Comparison of ENCODE assay signal across 33 cellular contexts in the genomic region with DNA sequence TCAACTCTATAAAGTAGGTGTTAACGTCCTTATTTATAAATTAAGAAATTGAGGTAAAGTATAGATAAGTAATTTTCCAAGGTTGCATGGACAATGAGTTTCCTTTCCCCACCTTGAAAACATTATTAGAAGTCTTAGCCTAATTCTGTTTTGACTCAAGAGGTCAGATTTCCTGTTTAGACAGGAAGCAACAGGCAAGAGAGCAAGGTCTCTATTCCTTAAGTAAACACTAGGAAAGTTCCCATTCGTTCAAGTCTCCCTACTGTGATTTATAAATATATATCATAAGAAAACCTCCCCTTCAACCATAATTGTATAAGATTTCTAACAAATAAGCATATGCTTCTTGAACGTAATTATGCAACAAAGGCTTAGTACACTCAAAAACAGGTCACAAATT.
"Had no signal": no experiment of that assay in that cellular context is flagged by ENCODE, and none has a peak within 500 bp of the region (broad histone marks: within the 10 kb centered on the region; RNA-seq: fewer than 3 reads in every experiment).

No MANE protein-coding gene starts in this region.

- H3K4me1 ChIP-seq: neural progenitor cell, vagina had no signal

- H3K9me3 ChIP-seq: sigmoid colon, thyroid gland, vagina had no signal

- H3K9me3 Mint-ChIP-seq: activated CD4-positive, alpha-beta memory T cell treated with anti-CD3 and anti-CD28 coated beads for 36 hours; activated CD4-positive, alpha-beta T cell treated with anti-CD3 and anti-CD28 coated beads, Interleukin-2, amount 10 ng/mL, durations not matched to agents 24 days and 14 days; activated T-cell treated with anti-CD3 and anti-CD28 coated beads, Interleukin-2, amount 50 U/mL, for 4 hours; activated T-helper 17 cell treated with anti-CD3 and anti-CD28 coated beads, Interleukin-2, amount 50 U/mL, for 72 hours; natural killer cell; neural progenitor cell; stimulated activated memory B cell treated with anti-CD40 and anti-IgM and Interleukin-4, amounts not matched to agents 10 μg/mL and 1 μg/mL and 100 μg/mL, for 72 hours; stimulated activated naive CD8-positive, alpha-beta T cell treated with anti-CD3 and anti-CD28 coated beads, Interleukin-15, amount 100 ng/mL, for 72 hours had no signal

- H3K27ac Mint-ChIP-seq: activated CD4-positive, alpha-beta memory T cell treated with anti-CD3 and anti-CD28 coated beads for 36 hours; activated CD4-positive, alpha-beta T cell treated with anti-CD3 and anti-CD28 coated beads, Interleukin-2, amount 10 ng/mL, durations not matched to agents 24 days and 14 days; activated T-helper 17 cell treated with anti-CD3 and anti-CD28 coated beads, Interleukin-2, amount 50 U/mL, for 72 hours; neural progenitor cell; stimulated activated memory B cell treated with anti-CD40 and anti-IgM and Interleukin-4, amounts not matched to agents 10 μg/mL and 1 μg/mL and 100 μg/mL, for 72 hours; stimulated activated naive CD8-positive, alpha-beta T cell treated with anti-CD3 and anti-CD28 coated beads, Interleukin-15, amount 100 ng/mL, for 72 hours had no signal

- ATAC-seq: activated T-cell treated with anti-CD3 and anti-CD28 coated beads, Interleukin-2, amount 50 U/mL, for 4 hours; activated T-helper 17 cell treated with anti-CD3 and anti-CD28 coated beads, Interleukin-2, amount 50 U/mL, for 72 hours; lower lobe of right lung; natural killer cell; stimulated activated memory B cell treated with anti-CD40 and anti-IgM and Interleukin-4, amounts not matched to agents 10 μg/mL and 1 μg/mL and 100 μg/mL, for 72 hours; stimulated activated naive CD8-positive, alpha-beta T cell treated with anti-CD3 and anti-CD28 coated beads, Interleukin-15, amount 100 ng/mL, for 72 hours had no signal

- H3K36me3 Mint-ChIP-seq: natural killer cell had no signal

- H3K9ac ChIP-seq: neural progenitor cell had no signal

- H3K36me3 ChIP-seq: neural progenitor cell, thyroid gland had no signal

- H3K27ac ChIP-seq: lower lobe of right lung, neural progenitor cell, sigmoid colon, thyroid gland, upper lobe of left lung, vagina had no signal

- H2AFZ ChIP-seq: neural progenitor cell had no signal

- DNase-seq: activated CD4-positive, alpha-beta memory T cell treated with anti-CD3 and anti-CD28 coated beads for 36 hours; activated CD4-positive, alpha-beta T cell treated with anti-CD3 and anti-CD28 coated beads, Interleukin-2, amount 10 ng/mL, durations not matched to agents 24 days and 14 days; activated CD4-positive, CD25-positive, alpha-beta regulatory T cell treated with anti-CD3 and anti-CD28 coated beads, Interleukin-2, amount 50 U/mL, for 72 hours; activated CD8-positive, alpha-beta memory T cell treated with anti-CD3 and anti-CD28 coated beads, Interleukin-2, amount 50 U/mL, for 4 hours; activated gamma-delta T cell treated with Interleukin-2 at 50 U/mL for 16 hours; activated naive CD4-positive, alpha-beta T cell treated with anti-CD3 and anti-CD28 coated beads, Interleukin-2, amount 50 U/mL, for 16 hours; activated T-cell treated with anti-CD3 and anti-CD28 coated beads, Interleukin-2, amount 50 U/mL, for 4 hours; amniotic stem cell; central memory CD4-positive, alpha-beta T cell; effector memory CD4-positive, alpha-beta T cell; foreskin fibroblast; hypothalamus; immature natural killer cell; kidney glomerular epithelial cell; lower lobe of right lung; mesendoderm; natural killer cell; retina; sigmoid colon; small intestine; stimulated activated CD4-positive, alpha-beta T cell treated with anti-CD3 and anti-CD28 coated beads, Interleukin-4, amount 100 ng/mL, for 4 hours; stimulated activated CD8-positive, alpha-beta memory T cell treated with anti-CD3 and anti-CD28 coated beads, Interleukin-4, amount 100 ng/mL, for 48 hours; stimulated activated naive CD8-positive, alpha-beta T cell treated with anti-CD3 and anti-CD28 coated beads, Interleukin-15, amount 100 ng/mL, for 72 hours; substantia nigra; T-helper 2 cell; thyroid gland; upper lobe of left lung had no signal

- H3K27me3 Mint-ChIP-seq: activated CD4-positive, alpha-beta memory T cell treated with anti-CD3 and anti-CD28 coated beads for 36 hours; activated CD4-positive, alpha-beta T cell treated with anti-CD3 and anti-CD28 coated beads, Interleukin-2, amount 10 ng/mL, durations not matched to agents 24 days and 14 days; activated T-helper 17 cell treated with anti-CD3 and anti-CD28 coated beads, Interleukin-2, amount 50 U/mL, for 72 hours; progenitor cell of endocrine pancreas; stimulated activated memory B cell treated with anti-CD40 and anti-IgM and Interleukin-4, amounts not matched to agents 10 μg/mL and 1 μg/mL and 100 μg/mL, for 72 hours; stimulated activated naive CD8-positive, alpha-beta T cell treated with anti-CD3 and anti-CD28 coated beads, Interleukin-15, amount 100 ng/mL, for 72 hours had no signal

- H3K4me2 ChIP-seq: neural progenitor cell had no signal

- H3K4me3 Mint-ChIP-seq: activated CD4-positive, alpha-beta memory T cell treated with anti-CD3 and anti-CD28 coated beads for 36 hours; activated CD4-positive, alpha-beta T cell treated with anti-CD3 and anti-CD28 coated beads, Interleukin-2, amount 10 ng/mL, durations not matched to agents 24 days and 14 days; activated T-cell treated with anti-CD3 and anti-CD28 coated beads, Interleukin-2, amount 50 U/mL, for 4 hours; activated T-helper 17 cell treated with anti-CD3 and anti-CD28 coated beads, Interleukin-2, amount 50 U/mL, for 72 hours; natural killer cell; neural progenitor cell; stimulated activated memory B cell treated with anti-CD40 and anti-IgM and Interleukin-4, amounts not matched to agents 10 μg/mL and 1 μg/mL and 100 μg/mL, for 72 hours; stimulated activated naive CD8-positive, alpha-beta T cell treated with anti-CD3 and anti-CD28 coated beads, Interleukin-15, amount 100 ng/mL, for 72 hours had no signal

- H3K27me3 ChIP-seq: heart left ventricle, neural progenitor cell, sigmoid colon, thyroid gland, upper lobe of left lung, vagina had no signal

- H3K4me1 Mint-ChIP-seq: neural progenitor cell had no signal

- H3K4me3 ChIP-seq: heart left ventricle, lower lobe of right lung, neural progenitor cell, sigmoid colon, thyroid gland, upper lobe of left lung, vagina had no signal
